Comparison of ENCODE assay signal across 22 cellular contexts in the genomic region with DNA sequence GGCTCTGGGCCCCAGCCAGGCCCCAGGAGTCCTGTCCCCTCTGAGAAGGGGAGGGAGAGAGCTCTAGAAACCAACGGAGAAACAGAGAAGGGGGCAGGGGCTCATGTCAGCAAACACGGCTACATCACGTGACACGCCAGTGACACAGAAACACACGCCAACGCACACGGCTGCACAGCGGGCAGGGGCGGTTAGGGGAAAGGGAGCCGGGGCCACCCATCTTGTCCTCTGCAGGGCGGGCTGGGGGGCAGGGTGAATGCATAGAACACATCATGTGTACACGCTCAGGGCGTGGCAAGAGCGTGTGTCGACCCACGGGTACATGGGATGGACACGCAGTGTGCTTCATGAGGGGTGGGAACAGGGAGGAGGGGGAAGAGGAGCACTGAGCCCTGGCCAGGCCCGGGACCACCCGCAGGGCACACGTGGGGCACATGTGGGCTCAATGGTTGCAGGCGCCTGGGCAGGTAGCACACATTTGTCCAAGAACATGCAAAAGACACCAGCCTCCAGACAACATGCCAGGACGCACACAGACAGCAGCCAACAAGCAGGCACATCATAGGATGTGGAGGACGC. TPM values are rescaled to one million over a fixed set of nuclear protein-coding genes. Genes with fewer than 3 reads are reported as not detected.
"Had no signal": no experiment of that assay in that cellular context is flagged by ENCODE, and none has a peak within 500 bp of the region (broad histone marks: within the 10 kb centered on the region; RNA-seq: fewer than 3 reads in every experiment).

No MANE protein-coding gene starts in this region.

- H3K4me3 ChIP-seq: esophagus squamous epithelium, left lung, lower lobe of right lung, neural progenitor cell, pancreas, testis, tibial nerve, upper lobe of right lung had no signal

- H3K9me3 ChIP-seq: esophagus squamous epithelium, left lung, lower lobe of right lung, pancreas, testis, tibial nerve, upper lobe of right lung had no signal

- FAIRE-seq: colon, keratinocyte, pancreas had no signal

- H3K27ac ChIP-seq: esophagus squamous epithelium, foreskin keratinocyte, left lung, lower lobe of right lung, neural progenitor cell, pancreas, testis, tibial nerve, upper lobe of right lung had no signal

- H3K9me3 Mint-ChIP-seq: immature natural killer cell; memory B cell; mesothelial cell of epicardium; natural killer cell treated with Interleukin-12 subunit alpha and Interleukin-12 subunit beta and Interleukin-15 and Interleukin-18, amount 100 ng/mL, for 72 hours; neural progenitor cell; stimulated activated naive B cell treated with anti-CD40 and anti-IgM and Interleukin-4, amounts not matched to agents 10 μg/mL and 1 μg/mL and 100 μg/mL, for 72 hours; stimulated activated naive CD8-positive, alpha-beta T cell treated with anti-CD3 and anti-CD28 coated beads, Interleukin-15, amount 100 ng/mL, for 72 hours had no signal

- H3K27me3 ChIP-seq: esophagus squamous epithelium, foreskin keratinocyte, neural progenitor cell, pancreas, testis, tibial nerve, upper lobe of right lung had no signal

- H3K4me1 ChIP-seq: foreskin keratinocyte, neural progenitor cell had no signal

- H3K36me3 Mint-ChIP-seq: immature natural killer cell; mesothelial cell of epicardium; natural killer cell treated with Interleukin-12 subunit alpha and Interleukin-12 subunit beta and Interleukin-15 and Interleukin-18, amount 100 ng/mL, for 72 hours; neural progenitor cell had no signal

- H3K36me3 ChIP-seq: lower lobe of right lung, neural progenitor cell, pancreas had no signal

- H3K4me2 ChIP-seq: neural progenitor cell had no signal

- H2AFZ ChIP-seq: neural progenitor cell had no signal

- DNase-seq: dermis blood vessel endothelial cell; esophagus squamous epithelium; foreskin keratinocyte; immature natural killer cell; left lung; lower lobe of right lung; occipital lobe; right cardiac atrium; stimulated activated CD4-positive, alpha-beta T cell treated with anti-CD3 and anti-CD28 coated beads, Interleukin-4, amount 100 ng/mL, for 1 hour; stimulated activated naive B cell treated with anti-CD40 and anti-IgM and Interleukin-4, amounts not matched to agents 10 μg/mL and 1 μg/mL and 100 μg/mL, for 72 hours; stimulated activated naive CD8-positive, alpha-beta T cell treated with anti-CD3 and anti-CD28 coated beads, Interleukin-15, amount 100 ng/mL, for 72 hours; testis; upper lobe of right lung had no signal

- H3K4me3 Mint-ChIP-seq: immature natural killer cell; memory B cell; mesothelial cell of epicardium; natural killer cell treated with Interleukin-12 subunit alpha and Interleukin-12 subunit beta and Interleukin-15 and Interleukin-18, amount 100 ng/mL, for 72 hours; neural progenitor cell; stimulated activated naive B cell treated with anti-CD40 and anti-IgM and Interleukin-4, amounts not matched to agents 10 μg/mL and 1 μg/mL and 100 μg/mL, for 72 hours; stimulated activated naive CD8-positive, alpha-beta T cell treated with anti-CD3 and anti-CD28 coated beads, Interleukin-15, amount 100 ng/mL, for 72 hours had no signal

- H3K9ac ChIP-seq: neural progenitor cell had no signal

- H3K4me1 Mint-ChIP-seq: neural progenitor cell had no signal

- H3K27ac Mint-ChIP-seq: immature natural killer cell; memory B cell; mesothelial cell of epicardium; natural killer cell treated with Interleukin-12 subunit alpha and Interleukin-12 subunit beta and Interleukin-15 and Interleukin-18, amount 100 ng/mL, for 72 hours; neural progenitor cell; progenitor cell of endocrine pancreas; stimulated activated naive B cell treated with anti-CD40 and anti-IgM and Interleukin-4, amounts not matched to agents 10 μg/mL and 1 μg/mL and 100 μg/mL, for 72 hours; stimulated activated naive CD8-positive, alpha-beta T cell treated with anti-CD3 and anti-CD28 coated beads, Interleukin-15, amount 100 ng/mL, for 72 hours had no signal

- ATAC-seq: foreskin keratinocyte; left lung; lower lobe of right lung; natural killer cell treated with Interleukin-12 subunit alpha and Interleukin-12 subunit beta and Interleukin-15 and Interleukin-18, amount 100 ng/mL, for 72 hours; pancreas; right cardiac atrium; stimulated activated naive B cell treated with anti-CD40 and anti-IgM and Interleukin-4, amounts not matched to agents 10 μg/mL and 1 μg/mL and 100 μg/mL, for 72 hours; stimulated activated naive CD8-positive, alpha-beta T cell treated with anti-CD3 and anti-CD28 coated beads, Interleukin-15, amount 100 ng/mL, for 72 hours; upper lobe of right lung had no signal

RNA-seq across cellular contexts. Expression of a gene that starts 4.6 kb away (rescaled TPM):
- polyA plus RNA-seq: immature natural killer cell had no signal

RNA-seq across cellular contexts. Expression of a gene that starts 20.9 kb away (rescaled TPM):
- polyA plus RNA-seq: immature natural killer cell had no signal
